23 cellular contexts compared by ENCODE assay signal in genomic region chr19:13176345-13176744, GRCh38. TPM values are rescaled to one million over a fixed set of nuclear protein-coding genes. Genes with fewer than 3 reads are reported as not detected.
DNase-seq lines count a peak whose midpoint lies in the region; ATAC-seq, FAIRE-seq and TF ChIP-seq lines count a peak whose summit lies in the region.
"Had no signal": no experiment of that assay in that cellular context is flagged by ENCODE, and none has a peak within 500 bp of the region (broad histone marks: within the 10 kb centered on the region; RNA-seq: fewer than 3 reads in every experiment).

No MANE protein-coding gene starts in this region.

- no peak for TF ChIP-seq CTCF in K562 (IDR thresholded peaks at IDR 0.05 in 2 of 3, conservative IDR thresholded peaks at IDR 0.05 in 1 of 3; ENCODE audit: insufficient read depth in 2 of 3, low read depth in 1 of 3, low read length in 3 of 3)
- TF ChIP-seq CTCF in nephron progenitor cell (IDR thresholded peaks at IDR 0.05), result no peak
- no peak for TF ChIP-seq CTCF in H9 (conservative IDR thresholded peaks at IDR 0.05)

- no peak overlapping the region for H3T11ph ChIP-seq in H9 (ENCODE audit: low read length)

- H3K23me2 ChIP-seq in H9 (ENCODE audit: insufficient read length, low read depth, low read length, poor library complexity, severe bottlenecking), result no peaks in the 10 kb centered on the region

- peak; percentile 60 for DNase-seq in ACHN
- no peak for DNase-seq in K562 (ENCODE audit: extremely low read depth in 1 of 4, low spot score in 3 of 4)
- DNase-seq in nephron progenitor cell, result no peak
- no peak for DNase-seq in H9
- DNase-seq in midbrain (lab: John Stamatoyannopoulos, UW), result no peak
- DNase-seq: activated CD4-positive, CD25-positive, alpha-beta regulatory T cell; activated CD8-positive, alpha-beta T cell treated with anti-CD3 and anti-CD28 coated beads for 36 hours; activated naive CD4-positive, alpha-beta T cell treated with anti-CD3 and anti-CD28 coated beads, Interleukin-2, amount 50 U/mL, for 16 hours; activated T-cell treated with anti-CD3 and anti-CD28 coated beads, Interleukin-2, amount 50 U/mL, for 1 hour; cerebellar nuclear complex; DMS79; effector CD8-positive, alpha-beta T cell; KG1; NCI-H1930; retina had no signal

- H3K4me3 Mint-ChIP-seq in nephron progenitor cell, result no peak overlapping the region
- no peak overlapping the region for H3K4me3 Mint-ChIP-seq in H9
- H3K4me3 Mint-ChIP-seq: activated CD8-positive, alpha-beta T cell treated with anti-CD3 and anti-CD28 coated beads for 36 hours; CD14-positive monocyte had no signal

- no peak for ATAC-seq in K562
- ATAC-seq in GM21367 (IDR thresholded peaks at IDR 0.05; ENCODE audit: unreplicated experiment), result no peak
- ATAC-seq in HG03571 (IDR thresholded peaks at IDR 0.05; ENCODE audit: unreplicated experiment), result no peak
- ATAC-seq: A549; activated CD8-positive, alpha-beta T cell treated with anti-CD3 and anti-CD28 coated beads for 36 hours; esophagus mucosa had no signal

- no peaks in the 10 kb centered on the region for H3K27me3 ChIP-seq in K562 (ENCODE audit: control insufficient read depth in 2 of 2, insufficient read depth in 2 of 2, low read length in 2 of 2)
- H3K27me3 ChIP-seq in H9 (ENCODE audit: insufficient read depth, low read length), result no peaks in the 10 kb centered on the region
- H3K27me3 ChIP-seq: ascending aorta had no signal

- H2BK5ac ChIP-seq in H9 (ENCODE audit: insufficient read length, low read length), result no peak overlapping the region

- H3K4me2 ChIP-seq in K562 (ENCODE audit: insufficient read depth, low read length) (no peak overlapping the region), H9 (ENCODE audit: insufficient read depth, insufficient read length, low read length) (no peak overlapping the region)
- H3K4me2 ChIP-seq: A549 had no signal

- no peak overlapping the region for H3K27ac ChIP-seq in K562 (ENCODE audit: extremely low read depth, low read depth, low read length)
- H3K27ac ChIP-seq in H9 (ENCODE audit: insufficient read length, low read depth, low read length), result no peak overlapping the region
- H3K27ac ChIP-seq: A549, ascending aorta had no signal

- H3K9me3 ChIP-seq in K562 (replicated peaks; ENCODE audit: control insufficient read depth, insufficient read depth, low read depth, low read length), result no peaks in the 10 kb centered on the region
- H3K9me3 ChIP-seq in H9 (ENCODE audit: control insufficient read depth, low read depth, low read length), result no peaks in the 10 kb centered on the region
- H3K9me3 ChIP-seq: A549, ascending aorta had no signal

- POLR2A ChIA-PET in K562 (lab: Yijun Ruan, JAX), result interaction anchor here (0.9 to 2.1 kb wide), 3 partner anchors 11 to 21 kb away, joined by 3 to 8 read pairs (median 3); no protein-coding TSS in a partner anchor

- H3K9ac ChIP-seq in K562 (ENCODE audit: insufficient read depth in 1 of 2, low read depth in 2 of 2, low read length in 2 of 2) (no peak overlapping the region), H9 (ENCODE audit: extremely low read depth, insufficient read length, low read length) (no peak overlapping the region)

- no peaks in the 10 kb centered on the region for H3K79me2 ChIP-seq in K562 (ENCODE audit: control insufficient read depth, insufficient read depth, low read length)
- no peaks in the 10 kb centered on the region for H3K79me2 ChIP-seq in H9 (ENCODE audit: insufficient read depth, low read length)

- no peak overlapping the region for H3K14ac ChIP-seq in H9 (ENCODE audit: insufficient read depth, low read length)

- H3K56ac ChIP-seq in H9 (ENCODE audit: insufficient read length, low read depth, low read length), result no peak overlapping the region

- no peak overlapping the region for H2AFZ ChIP-seq in K562 (ENCODE audit: low read depth, low read length)
- H2AFZ ChIP-seq in H9 (ENCODE audit: low read length), result no peak overlapping the region

- H2BK15ac ChIP-seq in H9 (ENCODE audit: low read depth, low read length), result no peak overlapping the region

- H4K20me1 ChIP-seq in K562 (replicated peaks; ENCODE audit: control insufficient read depth, insufficient read depth, low read length), result no peaks in the 10 kb centered on the region
- H4K20me1 ChIP-seq in H9 (ENCODE audit: control insufficient read depth, insufficient read depth, insufficient read length), result no peaks in the 10 kb centered on the region

- H3K36me3 Mint-ChIP-seq in nephron progenitor cell (ENCODE audit: low read depth), result no peaks in the 10 kb centered on the region
- no peaks in the 10 kb centered on the region; a peak in 1 of 7 replicates for H3K36me3 Mint-ChIP-seq in H9 (ENCODE audit: insufficient read depth in 1 of 3, low read depth in 3 of 3)

- peaks cover 8 to 19% of the 10 kb centered on the region in 2 experiments; a peak in 3 of 5 replicates for H3K4me1 ChIP-seq in K562 (replicated peaks in 1 of 2; ENCODE audit: control insufficient read depth in 2 of 2, insufficient read depth in 2 of 2, low read length in 2 of 2)
- H3K4me1 ChIP-seq in H9 (ENCODE audit: insufficient read depth, low read length), result no peaks in the 10 kb centered on the region

- H2BK20ac ChIP-seq in H9 (ENCODE audit: low read depth, low read length, poor library complexity, severe bottlenecking), result no peak overlapping the region

- H2AK5ac ChIP-seq in H9 (ENCODE audit: insufficient read length, low read length), result no peak overlapping the region

- intact Hi-C loops in K562 (cut with micrococcal nuclease), result no loop called here

- no peaks in the 10 kb centered on the region for H3K79me1 ChIP-seq in H9 (ENCODE audit: insufficient read depth, low read depth, low read length, poor library complexity, severe bottlenecking)

- no peak overlapping the region for H2BK120ac ChIP-seq in H9 (ENCODE audit: low read depth, low read length, poor library complexity, severe bottlenecking)

- H3K9me3 Mint-ChIP-seq in nephron progenitor cell (no peaks in the 10 kb centered on the region), H9 (no peaks in the 10 kb centered on the region)
- H3K9me3 Mint-ChIP-seq: activated CD8-positive, alpha-beta T cell treated with anti-CD3 and anti-CD28 coated beads for 36 hours had no signal

- H4K8ac ChIP-seq in H9 (replicated peaks; ENCODE audit: insufficient read length, low read depth, low read length), result no peak overlapping the region

- peaks cover 2% of the 10 kb centered on the region for H3K27me3 Mint-ChIP-seq in nephron progenitor cell (ENCODE audit: low read depth, poor library complexity)
- peaks cover 2% of the 10 kb centered on the region for H3K27me3 Mint-ChIP-seq in H9 (ENCODE audit: low read depth)
- H3K27me3 Mint-ChIP-seq: activated CD8-positive, alpha-beta T cell treated with anti-CD3 and anti-CD28 coated beads for 36 hours had no signal

- H3K27ac Mint-ChIP-seq in nephron progenitor cell, result peak overlapping the region; percentile 95
- H3K27ac Mint-ChIP-seq in H9, result peak overlapping the region in 1 of 3 experiments; percentile 57; a peak in 1 of 7 replicates
- H3K27ac Mint-ChIP-seq: activated CD8-positive, alpha-beta T cell treated with anti-CD3 and anti-CD28 coated beads for 36 hours; CD14-positive monocyte had no signal

- H4K91ac ChIP-seq in H9 (ENCODE audit: insufficient read length, low read depth, low read length), result no peak overlapping the region

- no TSS peak for BruUV-seq in K562 (replicated peaks; lab: Mats Ljungman, UMichigan)

- H3K9me1 ChIP-seq in K562 (ENCODE audit: control insufficient read depth, insufficient read depth, low read length), result no peaks in the 10 kb centered on the region

- no peak overlapping the region for H3K23ac ChIP-seq in H9 (ENCODE audit: insufficient read length, low read depth, low read length)

- TF ChIP-seq RAD21 in Ishikawa (IDR thresholded peaks at IDR 0.05; ENCODE audit: low read depth) (no peak), K562 (CRISPR knock-in tag; conservative IDR thresholded peaks at IDR 0.05 in 1 of 2, IDR thresholded peaks at IDR 0.05 in 1 of 2) (no peak)

- in situ Hi-C loops in ACHN (cut with HindIII; ENCODE audit: low pct_ligation_motif_present, low pct_unique_long_range_greater_than_20kb, low sequenced_read_pairs), result no loop called here
- in situ Hi-C loops in K562 (cut with MboI), result no loop called here

- CTCF ChIA-PET in K562 (lab: Yijun Ruan, JAX; ENCODE audit: low intra/inter-chr PET ratio), result no interaction called here

- 50% methylated on average over 8 of the region's 8 CpGs for WGBS in K562 (ENCODE audit: insufficient coverage, low coverage, missing lambda C conversion rate)
- WGBS in H9 (ENCODE audit: extremely low coverage, insufficient read length, low lambda C conversion rate), result no CpG with 5 or more reads among the region's 8 CpGs

- no peak for FAIRE-seq in K562 (lab: Jason Lieb, UNC)
- FAIRE-seq: A549, frontal cortex had no signal

- H3K4ac ChIP-seq in H9 (ENCODE audit: low read depth, low read length), result no peak overlapping the region

- H3K4me1 Mint-ChIP-seq in nephron progenitor cell (peaks cover 35% of the 10 kb centered on the region), H9 (no peaks in the 10 kb centered on the region)

- H4K5ac ChIP-seq in H9 (ENCODE audit: insufficient read length, low read depth, low read length), result no peak overlapping the region

- no peak overlapping the region for H3K18ac ChIP-seq in H9 (ENCODE audit: insufficient read length, low read depth, low read length)

- no peak for TF ChIP-seq EP300 in Ishikawa (IDR thresholded peaks at IDR 0.05; ENCODE audit: borderline replicate concordance)
- TF ChIP-seq EP300 in K562 (IDR thresholded peaks at IDR 0.05; ENCODE audit: low read length), result no peak

- no peaks in the 10 kb centered on the region for H3K36me3 ChIP-seq in K562 (ENCODE audit: control insufficient read depth, insufficient read depth, low read length)
- H3K36me3 ChIP-seq: ascending aorta had no signal

- H2BK12ac ChIP-seq in H9 (ENCODE audit: insufficient read length, low read depth, low read length), result no peak overlapping the region

- TF ChIP-seq POLR2A in K562 (conservative IDR thresholded peaks at IDR 0.05), result no peak

- no peak overlapping the region for H3K4me3 ChIP-seq in K562
- H3K4me3 ChIP-seq: A549, ascending aorta had no signal

RNA-seq across cellular contexts. Expression of gene IER2, which starts 26.1 kb away (rescaled TPM):
- total RNA-seq in K562 (2011; cell fraction: chromatin; rRNA removed; ENCODE audit: low replicate concordance), result 67.1 and 140 TPM in 2 replicates
- 139 and 159 TPM in 2 replicates for total RNA-seq in K562 (2011; cell fraction: nucleolus; rRNA removed)
- total RNA-seq in K562 (2011; cell fraction: nucleoplasm; rRNA removed), result 90.2 and 96.9 TPM in 2 replicates
- total RNA-seq in K562 (2014; rRNA removed), result 84.5 and 134 TPM in 2 replicates
- 23.6 and 24.4 TPM in 2 replicates for total RNA-seq in K562 (2014; rRNA removed; fragmentation: Illumina TruSeq; extraction: Trizol)
- total RNA-seq in K562 (2015; rRNA removed; fragmentation: Illumina TruSeq; extraction: Trizol), result 14.8 and 17.4 TPM in 2 replicates
- total RNA-seq in K562 (2021), result 205 and 214 TPM in 2 replicates
- polyA plus RNA-seq in K562 (2011; rRNA removed), result 23.7 and 32.9 TPM in 2 replicates
- 37.6 and 91.2 TPM in 2 replicates for polyA plus RNA-seq in K562 (2011; cell fraction: cytosol; rRNA removed)
- 112 and 193 TPM in 2 replicates for polyA plus RNA-seq in K562 (2011; cell fraction: nucleus; rRNA removed)
- 158 and 169 TPM in 2 replicates for polyA plus RNA-seq in K562 (2012)
- polyA plus RNA-seq in K562 (2014; fragmentation: Illumina TruSeq; extraction: Trizol), result 35.5 and 67.9 TPM in 2 replicates
- 1 to 10 TPM; 4.5 to 5.1 TPM for polyA plus RNA-seq in K562 (2014; fragmentation: Nextera tagmentation; extraction: Ambion mirVana)
- 127 and 140 TPM in 2 replicates for polyA plus RNA-seq in K562 (2014; rRNA removed)
- 8.8 and 9.1 TPM in 2 replicates for polyA minus RNA-seq in K562 (2011; rRNA and poly(A)+ RNA removed)
- polyA minus RNA-seq in K562 (2011; cell fraction: cytosol; rRNA and poly(A)+ RNA removed), result 38.4 and 48.8 TPM in 2 replicates
- polyA minus RNA-seq in K562 (2011; cell fraction: nucleus; rRNA and poly(A)+ RNA removed), result 39.2 and 41.5 TPM in 2 replicates
- 160 and 165 TPM in 2 replicates for total RNA-seq in H9 (2021)

RNA-seq across cellular contexts. Expression of gene STX10, which starts 26.2 kb away (rescaled TPM):
- total RNA-seq in K562 (2011; cell fraction: chromatin; rRNA removed; ENCODE audit: low replicate concordance), result 25.6 and 67.7 TPM in 2 replicates
- 56.9 and 60.3 TPM in 2 replicates for total RNA-seq in K562 (2011; cell fraction: nucleolus; rRNA removed)
- total RNA-seq in K562 (2011; cell fraction: nucleoplasm; rRNA removed), result 42.4 and 42.7 TPM in 2 replicates
- total RNA-seq in K562 (2014; rRNA removed), result 57.8 and 59.2 TPM in 2 replicates
- total RNA-seq in K562 (2014; rRNA removed; fragmentation: Illumina TruSeq; extraction: Trizol), result 12.6 and 19.0 TPM in 2 replicates
- total RNA-seq in K562 (2015; rRNA removed; fragmentation: Illumina TruSeq; extraction: Trizol), result 31.0 and 33.9 TPM in 2 replicates
- 39.6 and 41.6 TPM in 2 replicates for total RNA-seq in K562 (2021)
- 46.6 and 77.4 TPM in 2 replicates for polyA plus RNA-seq in K562 (2011; rRNA removed)
- polyA plus RNA-seq in K562 (2011; cell fraction: cytosol; rRNA removed), result 62.2 and 72.6 TPM in 2 replicates
- polyA plus RNA-seq in K562 (2011; cell fraction: nucleus; rRNA removed), result 159 and 172 TPM in 2 replicates
- polyA plus RNA-seq in K562 (2012), result 46.6 and 75.7 TPM in 2 replicates
- polyA plus RNA-seq in K562 (2014; fragmentation: Illumina TruSeq; extraction: Trizol), result 30.3 and 35.2 TPM in 2 replicates
- 1 to 10 TPM in 1 of 2 experiments, under 1 TPM in 1; 0.51 to 1.7 TPM for polyA plus RNA-seq in K562 (2014; fragmentation: Nextera tagmentation; extraction: Ambion mirVana)
- polyA plus RNA-seq in K562 (2014; rRNA removed), result 66.3 and 78.0 TPM in 2 replicates
- 12.8 and 14.0 TPM in 2 replicates for polyA minus RNA-seq in K562 (2011; rRNA and poly(A)+ RNA removed)
- polyA minus RNA-seq in K562 (2011; cell fraction: cytosol; rRNA and poly(A)+ RNA removed), result 14.0 and 15.9 TPM in 2 replicates
- 10.5 and 19.3 TPM in 2 replicates for polyA minus RNA-seq in K562 (2011; cell fraction: nucleus; rRNA and poly(A)+ RNA removed)
- 39.4 and 40.5 TPM in 2 replicates for total RNA-seq in H9 (2021)

RNA-seq across cellular contexts. Expression of gene NACC1, which starts 58.3 kb away (rescaled TPM):
- 31.6 and 133 TPM in 2 replicates for total RNA-seq in K562 (2011; cell fraction: chromatin; rRNA removed; ENCODE audit: low replicate concordance)
- total RNA-seq in K562 (2011; cell fraction: nucleolus; rRNA removed), result 77.5 and 89.6 TPM in 2 replicates
- total RNA-seq in K562 (2011; cell fraction: nucleoplasm; rRNA removed), result 35.3 and 45.1 TPM in 2 replicates
- total RNA-seq in K562 (2014; rRNA removed) (62.4 and 85.7 TPM in 2 replicates), K562 (2014; rRNA removed; fragmentation: Illumina TruSeq; extraction: Trizol) (9.1 and 9.5 TPM in 2 replicates), K562 (2015; rRNA removed; fragmentation: Illumina TruSeq; extraction: Trizol) (40.2 and 46.8 TPM in 2 replicates), K562 (2021) (93.0 and 96.6 TPM in 2 replicates), H9 (2021) (198 and 210 TPM in 2 replicates)
- polyA plus RNA-seq in K562 (2011; rRNA removed) (25.8 and 49.0 TPM in 2 replicates), K562 (2014; fragmentation: Illumina TruSeq; extraction: Trizol) (23.2 and 90.7 TPM in 2 replicates), K562 (2014; fragmentation: Nextera tagmentation; extraction: Ambion mirVana) (under 1 TPM; 0.04 to 0.17 TPM), K562 (2014; rRNA removed) (46.1 and 68.1 TPM in 2 replicates)
- 59.4 and 222 TPM in 2 replicates for polyA plus RNA-seq in K562 (2011; cell fraction: cytosol; rRNA removed)
- 52.2 and 123 TPM in 2 replicates for polyA plus RNA-seq in K562 (2011; cell fraction: nucleus; rRNA removed)
- polyA plus RNA-seq in K562 (2012), result 35.2 and 37.0 TPM in 2 replicates
- polyA minus RNA-seq in K562 (2011; rRNA and poly(A)+ RNA removed), result 17.9 and 39.8 TPM in 2 replicates
- polyA minus RNA-seq in K562 (2011; cell fraction: cytosol; rRNA and poly(A)+ RNA removed), result 67.5 and 79.0 TPM in 2 replicates
- polyA minus RNA-seq in K562 (2011; cell fraction: nucleus; rRNA and poly(A)+ RNA removed), result 16.6 and 18.0 TPM in 2 replicates

RNA-seq across cellular contexts. Expression of gene TRMT1, which starts 59.8 kb away (rescaled TPM):
- 73.3 and 179 TPM in 2 replicates for total RNA-seq in K562 (2011; cell fraction: chromatin; rRNA removed; ENCODE audit: low replicate concordance)
- total RNA-seq in K562 (2011; cell fraction: nucleolus; rRNA removed), result 168 and 175 TPM in 2 replicates
- 79.0 and 80.0 TPM in 2 replicates for total RNA-seq in K562 (2011; cell fraction: nucleoplasm; rRNA removed)
- total RNA-seq in K562 (2014; rRNA removed) (89.1 and 113 TPM in 2 replicates), K562 (2014; rRNA removed; fragmentation: Illumina TruSeq; extraction: Trizol) (25.8 and 42.9 TPM in 2 replicates), K562 (2015; rRNA removed; fragmentation: Illumina TruSeq; extraction: Trizol) (54.3 and 60.2 TPM in 2 replicates), K562 (2021) (118 TPM in 2 replicates), H9 (2021) (92.8 and 95.7 TPM in 2 replicates)
- polyA plus RNA-seq in K562 (2011; rRNA removed) (44.1 and 53.3 TPM in 2 replicates), K562 (2014; fragmentation: Illumina TruSeq; extraction: Trizol) (84.8 and 96.2 TPM in 2 replicates), K562 (2014; fragmentation: Nextera tagmentation; extraction: Ambion mirVana) (10 to 100 TPM in 1 of 2 experiments, 1 to 10 TPM in 1; 5.8 to 10.9 TPM), K562 (2014; rRNA removed) (155 and 158 TPM in 2 replicates)
- 39.2 and 80.0 TPM in 2 replicates for polyA plus RNA-seq in K562 (2011; cell fraction: cytosol; rRNA removed)
- polyA plus RNA-seq in K562 (2011; cell fraction: nucleus; rRNA removed), result 282 and 531 TPM in 2 replicates
- polyA plus RNA-seq in K562 (2012), result 59.6 and 77.8 TPM in 2 replicates
- 23.7 and 27.9 TPM in 2 replicates for polyA minus RNA-seq in K562 (2011; rRNA and poly(A)+ RNA removed)
- polyA minus RNA-seq in K562 (2011; cell fraction: cytosol; rRNA and poly(A)+ RNA removed), result 49.3 and 51.7 TPM in 2 replicates
- polyA minus RNA-seq in K562 (2011; cell fraction: nucleus; rRNA and poly(A)+ RNA removed), result 50.5 and 77.3 TPM in 2 replicates
